ENCODE assay signal across 2 cellular contexts in the genomic region with DNA sequence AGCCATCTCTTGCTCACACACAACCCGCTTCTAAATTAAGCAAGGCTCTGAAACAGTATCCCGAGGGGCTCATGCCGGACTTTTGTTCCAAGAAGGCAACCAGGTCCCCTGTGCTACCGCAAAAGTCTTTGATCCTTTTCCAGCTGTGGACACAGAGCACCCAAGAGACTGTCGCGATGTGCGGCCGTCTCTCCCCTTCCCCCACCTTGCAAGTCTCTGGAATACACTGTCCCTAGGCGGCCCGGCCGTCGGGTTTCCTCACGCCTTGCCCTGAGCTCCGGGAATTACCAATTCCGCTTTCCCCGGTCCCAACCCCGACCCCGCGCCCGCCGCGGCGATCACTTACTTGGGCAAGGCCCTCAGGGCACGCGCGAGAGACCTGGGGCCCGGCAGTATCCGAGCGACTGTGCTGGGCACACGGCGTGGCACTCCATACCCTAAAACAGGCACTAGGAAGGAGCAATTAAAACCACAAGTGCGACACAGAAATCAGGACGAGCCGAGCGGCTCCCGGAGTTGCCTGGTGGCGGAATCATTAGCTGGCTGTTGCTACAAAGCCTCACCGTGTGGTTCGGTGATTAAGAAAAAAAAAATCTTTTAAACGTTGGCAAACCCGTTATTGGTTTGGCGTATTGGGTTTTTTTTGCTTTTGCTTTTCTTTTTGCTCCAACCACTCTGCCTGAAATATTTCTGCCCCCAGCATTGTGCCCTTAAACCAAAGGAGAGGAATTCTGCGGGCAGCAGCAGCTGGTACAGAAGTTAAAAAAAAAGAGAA.
TF ChIP-seq lines count a peak whose summit lies in the region.

No MANE protein-coding gene starts in this region.

TF ChIP-seq in SK-N-SH, 30 proteins besides CTCF, POLR2A, EP300 and RAD21 (continued from another document):
- TF ChIP-seq, protein P1, sequence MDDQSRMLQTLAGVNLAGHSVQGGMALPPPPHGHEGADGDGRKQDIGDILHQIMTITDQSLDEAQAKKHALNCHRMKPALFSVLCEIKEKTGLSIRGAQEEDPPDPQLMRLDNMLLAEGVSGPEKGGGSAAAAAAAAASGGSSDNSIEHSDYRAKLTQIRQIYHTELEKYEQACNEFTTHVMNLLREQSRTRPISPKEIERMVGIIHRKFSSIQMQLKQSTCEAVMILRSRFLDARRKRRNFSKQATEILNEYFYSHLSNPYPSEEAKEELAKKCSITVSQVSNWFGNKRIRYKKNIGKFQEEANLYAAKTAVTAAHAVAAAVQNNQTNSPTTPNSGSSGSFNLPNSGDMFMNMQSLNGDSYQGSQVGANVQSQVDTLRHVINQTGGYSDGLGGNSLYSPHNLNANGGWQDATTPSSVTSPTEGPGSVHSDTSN (IDR thresholded peaks at IDR 0.05): no peak
- no peak for TF ChIP-seq TCF12 (IDR thresholded peaks at IDR 0.05)
- no peak for TF ChIP-seq RFX5 (IDR thresholded peaks at IDR 0.05; ENCODE audit: low read length)

TF ChIP-seq in SK-N-SH treated with all-trans-retinoic acid at 6 μM for 48 hours, 23 proteins besides CTCF, POLR2A, EP300 and RAD21 (continued from another document):
- TF ChIP-seq SNAI2 (CRISPR knock-in tag; IDR thresholded peaks at IDR 0.05): no peak
- TF ChIP-seq ISL1 (CRISPR knock-in tag; IDR thresholded peaks at IDR 0.05): no peak
- TF ChIP-seq ZC3H10 (CRISPR knock-in tag; IDR thresholded peaks at IDR 0.05): no peak
- TF ChIP-seq TCF4 (CRISPR knock-in tag; IDR thresholded peaks at IDR 0.05; ENCODE audit: borderline replicate concordance): no peak
- TF ChIP-seq ZNF8 (CRISPR knock-in tag; IDR thresholded peaks at IDR 0.05): no peak
- no peak for TF ChIP-seq ESRRG (CRISPR knock-in tag; IDR thresholded peaks at IDR 0.05)
- no peak for TF ChIP-seq TOX (CRISPR knock-in tag; IDR thresholded peaks at IDR 0.05; ENCODE audit: borderline replicate concordance)
- no peak for TF ChIP-seq GLIS3 (CRISPR knock-in tag; IDR thresholded peaks at IDR 0.05)
